ENCODE assay signal across 16 cellular contexts in genomic region chr4:112897548-112897947, GRCh38.
DNase-seq lines count a peak whose midpoint lies in the region; ATAC-seq, FAIRE-seq and TF ChIP-seq lines count a peak whose summit lies in the region.
"Had no signal": no experiment of that assay in that cellular context is flagged by ENCODE, and none has a peak within 500 bp of the region (broad histone marks: within the 10 kb centered on the region; RNA-seq: fewer than 3 reads in every experiment).

No MANE protein-coding gene starts in this region.

- no peaks in the 10 kb centered on the region for H3K9me3 Mint-ChIP-seq in nephron progenitor cell
- H3K9me3 Mint-ChIP-seq: naive thymus-derived CD4-positive, alpha-beta T cell had no signal

- peak overlapping the region; percentile 99 for H3K27ac Mint-ChIP-seq in nephron progenitor cell
- H3K27ac Mint-ChIP-seq: naive thymus-derived CD4-positive, alpha-beta T cell had no signal

- ATAC-seq in GM21367 (IDR thresholded peaks at IDR 0.05; ENCODE audit: unreplicated experiment) = no peak
- ATAC-seq in HG03025 (IDR thresholded peaks at IDR 0.05; ENCODE audit: low FRiP score, unreplicated experiment) = no peak
- ATAC-seq: naive thymus-derived CD4-positive, alpha-beta T cell; Panc1 had no signal

- peaks cover 84% of the 10 kb centered on the region for H3K4me1 Mint-ChIP-seq in nephron progenitor cell
- H3K4me1 Mint-ChIP-seq: naive thymus-derived CD4-positive, alpha-beta T cell had no signal

- no peaks in the 10 kb centered on the region for H3K36me3 Mint-ChIP-seq in nephron progenitor cell (ENCODE audit: low read depth)
- H3K36me3 Mint-ChIP-seq: naive thymus-derived CD4-positive, alpha-beta T cell had no signal

- TF ChIP-seq CTCF in D721Med (IDR thresholded peaks at IDR 0.05; ENCODE audit: insufficient read depth, missing control alignments) (peak; percentile 32), choroid plexus epithelial cell (conservative IDR thresholded peaks at IDR 0.05; ENCODE audit: low read depth, low read length) (peak; percentile 5), nephron progenitor cell (IDR thresholded peaks at IDR 0.05) (no peak)

- peak overlapping the region; percentile 60 for H3K4me3 Mint-ChIP-seq in nephron progenitor cell
- H3K4me3 Mint-ChIP-seq: naive thymus-derived CD4-positive, alpha-beta T cell had no signal

- no peak for FAIRE-seq in D721Med (lab: Jason Lieb, UNC)

- H3K27me3 Mint-ChIP-seq in nephron progenitor cell (ENCODE audit: low read depth, poor library complexity) = peaks cover 4% of the 10 kb centered on the region

- no peak overlapping the region for H3K4me3 ChIP-seq in choroid plexus epithelial cell (ENCODE audit: low read depth, low read length)
- H3K4me3 ChIP-seq: tibial artery had no signal

- DNase-seq in D721Med (ENCODE audit: insufficient read length, low spot score) = no peak
- DNase-seq in NCI-H2171 treated with DMSO at 0.1 percent for 48 hours (lab: John Stamatoyannopoulos, UW) = peak; percentile 85
- DNase-seq in choroid plexus epithelial cell (ENCODE audit: low read depth) = peak; percentile 18
- DNase-seq in nephron progenitor cell = peak; percentile 21
- DNase-seq in amniotic stem cell (lab: John Stamatoyannopoulos, UW) = no peak
- DNase-seq in GM03348 (ENCODE audit: low spot score) = no peak
- DNase-seq: activated CD8-positive, alpha-beta memory T cell treated with anti-CD3 and anti-CD28 coated beads for 24 hours; dermis blood vessel endothelial cell; GOT3; naive thymus-derived CD4-positive, alpha-beta T cell; NCI-H1105; stimulated activated CD4-positive, alpha-beta T cell treated with anti-CD3 and anti-CD28 coated beads, Interleukin-2, amount 100 ng/mL, for 24 hours; tibial artery had no signal

Comparison
In these comparisons a context has a peak if more than half of its experiments do, and no peak if none do; other contexts are left out.
1. DNase-seq: peak in NCI-H2171 treated with DMSO at 0.1 percent for 48 hours (single experiment), choroid plexus epithelial cell (single experiment) and nephron progenitor cell (single experiment); none in D721Med (single experiment), amniotic stem cell (single experiment) and GM03348 (single experiment).